ENCODE assay signal across 24 cellular contexts in genomic region chr10:125112697-125113494, GRCh38. TPM values are rescaled to one million over a fixed set of nuclear protein-coding genes. Genes with fewer than 3 reads are reported as not detected.
DNase-seq lines count a peak whose midpoint lies in the region; ATAC-seq and TF ChIP-seq lines count a peak whose summit lies in the region.
"Had no signal": no experiment of that assay in that cellular context is flagged by ENCODE, and none has a peak within 500 bp of the region (broad histone marks: within the 10 kb centered on the region; RNA-seq: fewer than 3 reads in every experiment).

No MANE protein-coding gene starts in this region.

- H3K4me1 ChIP-seq in GM23248 (ENCODE audit: insufficient read depth) (peaks cover 13% of the 10 kb centered on the region), trophoblast cell (ENCODE audit: control insufficient read depth in 1 of 2, insufficient read depth in 2 of 2, low read length in 2 of 2) (peaks cover 0 to 2% of the 10 kb centered on the region in 2 experiments)

- H4K12ac ChIP-seq in trophoblast cell (ENCODE audit: low read depth, low read length), result no peak overlapping the region

- H2BK5ac ChIP-seq in trophoblast cell (ENCODE audit: low read depth, low read length, poor library complexity), result no peak overlapping the region

- no peak overlapping the region for H2BK120ac ChIP-seq in trophoblast cell (ENCODE audit: insufficient read depth, low read length, poor library complexity)

- H3K18ac ChIP-seq in trophoblast cell (ENCODE audit: low read length), result no peak overlapping the region

- H3F3A ChIP-seq in GM23248 (ENCODE audit: insufficient read depth), result peaks cover 23% of the 10 kb centered on the region; the same call in 1 of the 2 replicates

- H2BK12ac ChIP-seq in trophoblast cell (ENCODE audit: low read length), result no peak overlapping the region

- H3K36me3 ChIP-seq in GM23248 (ENCODE audit: low read depth), result peaks cover 5% of the 10 kb centered on the region
- peaks cover 18 to 23% of the 10 kb centered on the region in 2 experiments for H3K36me3 ChIP-seq in trophoblast cell (ENCODE audit: control insufficient read depth in 1 of 2, insufficient read depth in 2 of 2, low read length in 2 of 2)

- H3K4me2 ChIP-seq in GM23248 (ENCODE audit: unreplicated experiment) (peak overlapping the region; percentile 70), trophoblast cell (ENCODE audit: low read length) (no peak overlapping the region)

- H2AFZ ChIP-seq in GM23248 (no peak overlapping the region), trophoblast cell (ENCODE audit: insufficient read depth, low read length, poor library complexity) (no peak overlapping the region)

- H4K20me1 ChIP-seq in GM23248 (ENCODE audit: insufficient read depth), result peaks cover 14% of the 10 kb centered on the region; the same call in 1 of the 2 replicates

- H3K27ac ChIP-seq in GM23248, result no peak overlapping the region
- H3K27ac ChIP-seq in trophoblast cell (ENCODE audit: low read depth, low read length), result no peak overlapping the region
- H3K27ac ChIP-seq: HL-60, WERI-Rb-1 had no signal

- DNase-seq in GM23248 (peak; percentile 24), WTC11 (ENCODE audit: low spot score) (no peak), left colon (peak in 1 of 2 donors; percentile 3), trophoblast cell (no peak), left lobe of liver (ENCODE audit: low spot score) (no peak), HUDEP-2 (lab: John Stamatoyannopoulos, UW; ENCODE audit: unreplicated experiment in 76 of 76) (no peak)
- no peak for DNase-seq in stimulated activated CD8-positive, alpha-beta memory T cell treated with anti-CD3 and anti-CD28 coated beads, Interleukin-4, amount 100 ng/mL, for 48 hours
- DNase-seq: activated CD4-positive, alpha-beta T cell treated with anti-CD3 and anti-CD28 coated beads, Interleukin-2, amount 50 U/mL, for 4 hours; activated CD8-positive, alpha-beta memory T cell treated with anti-CD3 and anti-CD28 coated beads, Interleukin-2, amount 50 U/mL, for 4 hours; DMS79 treated with DMSO at 0.1 percent for 48 hours; GOT3; left cardiac atrium; MG63; NCI-H1417; NCI-H526; stimulated activated naive CD8-positive, alpha-beta T cell treated with anti-CD3 and anti-CD28 coated beads, Interleukin-15, amount 100 ng/mL, for 72 hours; WERI-Rb-1 had no signal

- in situ Hi-C loops in GM23248 (cut with MboI), result no loop called here

- no peak overlapping the region for H4K91ac ChIP-seq in trophoblast cell (ENCODE audit: low read depth, low read length)

- ATAC-seq in WTC11 (no peak), left colon (peak; percentile 85), left lobe of liver (no peak), HG03039 (IDR thresholded peaks at IDR 0.05; ENCODE audit: unreplicated experiment) (no peak)
- ATAC-seq: activated T-helper 17 cell treated with anti-CD3 and anti-CD28 coated beads, Interleukin-2, amount 50 U/mL, for 72 hours; stimulated activated naive CD8-positive, alpha-beta T cell treated with anti-CD3 and anti-CD28 coated beads, Interleukin-15, amount 100 ng/mL, for 72 hours had no signal

- TF ChIP-seq CTCF in WTC11 (IDR thresholded peaks at IDR 0.05), result no peak

- H4K8ac ChIP-seq in trophoblast cell (ENCODE audit: low read depth, low read length), result no peak overlapping the region

- H3K4ac ChIP-seq in trophoblast cell (ENCODE audit: low read depth, low read length), result peak overlapping the region; percentile 24

- peaks cover 44% of the 10 kb centered on the region for H3K36me3 Mint-ChIP-seq in WTC11
- H3K36me3 Mint-ChIP-seq: activated naive CD8-positive, alpha-beta T cell had no signal

- CTCF ChIA-PET in WTC11 (lab: Charles Lee), result no interaction called here

- H3K9me3 ChIP-seq in GM23248 (ENCODE audit: low read depth) (no peaks in the 10 kb centered on the region), trophoblast cell (ENCODE audit: insufficient read depth, low read depth, low read length) (peaks cover 1% of the 10 kb centered on the region)
- H3K9me3 ChIP-seq: MG63 had no signal

- H3K9me2 ChIP-seq in GM23248 (ENCODE audit: insufficient read depth), result no peaks in the 10 kb centered on the region

- H3K27me3 ChIP-seq in GM23248 (replicated peaks; ENCODE audit: insufficient read depth) (no peaks in the 10 kb centered on the region), trophoblast cell (ENCODE audit: insufficient read depth, low read length) (no peaks in the 10 kb centered on the region)
- H3K27me3 ChIP-seq: MG63, spleen had no signal

- H3K79me2 ChIP-seq in GM23248 (ENCODE audit: insufficient read depth) (peaks cover 98% of the 10 kb centered on the region), trophoblast cell (ENCODE audit: control insufficient read depth, insufficient read depth, low read length, poor library complexity) (peaks cover 8% of the 10 kb centered on the region)

- H3K9me3 Mint-ChIP-seq in WTC11, result no peaks in the 10 kb centered on the region

- intact Hi-C loops in left colon (cut with DNase I, micrococcal nuclease), result no loop called here

- H3K14ac ChIP-seq in trophoblast cell (ENCODE audit: low read length), result no peak overlapping the region

- no peak overlapping the region for H3K4me3 Mint-ChIP-seq in WTC11
- H3K4me3 Mint-ChIP-seq: activated naive CD8-positive, alpha-beta T cell; activated T-helper 17 cell treated with anti-CD3 and anti-CD28 coated beads, Interleukin-2, amount 50 U/mL, for 72 hours; B cell; stimulated activated naive CD8-positive, alpha-beta T cell treated with anti-CD3 and anti-CD28 coated beads, Interleukin-15, amount 100 ng/mL, for 72 hours had no signal

- no peaks in the 10 kb centered on the region for H3K27me3 Mint-ChIP-seq in WTC11 (ENCODE audit: low read depth)
- H3K27me3 Mint-ChIP-seq: activated T-helper 17 cell treated with anti-CD3 and anti-CD28 coated beads, Interleukin-2, amount 50 U/mL, for 72 hours had no signal

- POLR2A ChIA-PET in WTC11 (lab: Charles Lee), result interaction anchor here (1.2 kb wide), 1 partner anchor 11 kb away, joined by 9 read pairs; no protein-coding TSS in a partner anchor

- peaks cover 59% of the 10 kb centered on the region for H3K4me1 Mint-ChIP-seq in WTC11
- H3K4me1 Mint-ChIP-seq: activated T-helper 17 cell treated with anti-CD3 and anti-CD28 coated beads, Interleukin-2, amount 50 U/mL, for 72 hours; B cell; stimulated activated naive CD8-positive, alpha-beta T cell treated with anti-CD3 and anti-CD28 coated beads, Interleukin-15, amount 100 ng/mL, for 72 hours had no signal

- H3K4me3 ChIP-seq in GM23248 (no peak overlapping the region), trophoblast cell (ENCODE audit: low read depth, low read length) (no peak overlapping the region)
- H3K4me3 ChIP-seq: MG63, SK-N-MC, spleen had no signal

- H2AK5ac ChIP-seq in trophoblast cell (ENCODE audit: low read length), result no peak overlapping the region

- no peak overlapping the region for H3K23ac ChIP-seq in trophoblast cell (ENCODE audit: low read length)

- 98 to 100% methylated on average over 2 of the region's 2 CpGs for WGBS in GM23248 (ENCODE audit: low coverage in 1 of 2, low lambda C conversion rate in 2 of 2, missing lambda C conversion rate in 2 of 2), 2 experiments
- no CpG with 5 or more reads among the region's 2 CpGs for WGBS in trophoblast cell (ENCODE audit: extremely low coverage, insufficient coverage, insufficient read length)

- H3K27ac Mint-ChIP-seq in WTC11, result peak overlapping the region; percentile 71
- H3K27ac Mint-ChIP-seq: activated naive CD8-positive, alpha-beta T cell; activated T-helper 17 cell treated with anti-CD3 and anti-CD28 coated beads, Interleukin-2, amount 50 U/mL, for 72 hours; B cell; stimulated activated naive CD8-positive, alpha-beta T cell treated with anti-CD3 and anti-CD28 coated beads, Interleukin-15, amount 100 ng/mL, for 72 hours had no signal

- H3K79me1 ChIP-seq in trophoblast cell (ENCODE audit: low read length), result no peaks in the 10 kb centered on the region

- H3K9ac ChIP-seq in GM23248 (no peak overlapping the region), trophoblast cell (ENCODE audit: low read length) (no peak overlapping the region)

TF ChIP-seq in WTC11, 78 proteins besides CTCF, POLR2A, EP300 and RAD21:
- TF ChIP-seq ZMAT4 (CRISPR knock-in tag; IDR thresholded peaks at IDR 0.05), result no peak
- no peak for TF ChIP-seq MLX (CRISPR knock-in tag; IDR thresholded peaks at IDR 0.05)
- TF ChIP-seq ZNF121 (CRISPR knock-in tag; IDR thresholded peaks at IDR 0.05), result no peak
- TF ChIP-seq ERG (CRISPR knock-in tag; IDR thresholded peaks at IDR 0.05), result no peak

RNA-seq across cellular contexts. Expression of gene CTBP2, which starts 47.5 kb away (rescaled TPM):
- total RNA-seq in GM23248 (2014; rRNA removed; shearing (Covaris generic)), result 59.3 and 65.5 TPM in 2 replicates
- 52.0 and 54.5 TPM in 2 replicates for polyA plus RNA-seq in GM23248 (2016; fragmentation: Nextera tagmentation; extraction: Ambion mirVana)
- total RNA-seq in WTC11 (2021) (175 to 191 TPM (median 181 TPM) in 3 replicates), left colon (100 to 1,000 TPM; 107 to 142 TPM), left lobe of liver (5.8 TPM)
- polyA plus RNA-seq in trophoblast cell (2013), result 57.7 and 58.8 TPM in 2 replicates
